In genomic region chr1:248905949-248906740, GRCh38 we compare ENCODE assay signal across 8 cellular contexts. TPM values are rescaled to one million over a fixed set of nuclear protein-coding genes. Genes with fewer than 3 reads are reported as not detected.
A peak's percentile ranks its signal among the peaks of the same experiment; 100 is the strongest.
DNase-seq lines count a peak whose midpoint lies in the region; ATAC-seq and TF ChIP-seq lines count a peak whose summit lies in the region.

Gene PGBD2 (plus strand): TSS chr1:248906235. CDS start chr1:248913863, 7,628 bp downstream.

- H3K4me1 Mint-ChIP-seq in endothelial cell (ENCODE audit: unreplicated experiment), result peaks cover 17% of the 10 kb centered on the region

- ATAC-seq in GM21360 (IDR thresholded peaks at IDR 0.05; ENCODE audit: unreplicated experiment), result peak; percentile 93

- TF ChIP-seq CTCF in endothelial cell (IDR thresholded peaks at IDR 0.05; ENCODE audit: unreplicated experiment), result peak; percentile 78

- H3K4me3 Mint-ChIP-seq in endothelial cell (ENCODE audit: unreplicated experiment), result peak within 1 kb of the TSS; percentile 96

- H3K27ac Mint-ChIP-seq in endothelial cell (ENCODE audit: unreplicated experiment), result peak within 1 kb of the TSS; percentile 99

- DNase-seq in Caki2 (ENCODE audit: low read depth) (peak; percentile 91), HT-29 (ENCODE audit: low spot score) (peak; percentile 93), NOMO-1 (lab: John Stamatoyannopoulos, UW; ENCODE audit: unreplicated experiment in 2 of 2) (peak; percentile 92 to 97), endothelial cell (ENCODE audit: low spot score) (peak; percentile 99), middle frontal gyrus (ENCODE audit: extremely low spot score, low spot score) (peak; percentile 79)
- peak; percentile 91 for DNase-seq in activated CD8-positive, alpha-beta memory T cell treated with anti-CD3 and anti-CD28 coated beads, Interleukin-2, amount 50 U/mL, for 1 hour (ENCODE audit: extremely low read depth)
- DNase-seq in stimulated activated CD8-positive, alpha-beta memory T cell treated with anti-CD3 and anti-CD28 coated beads, Interleukin-2, amount 100 ng/mL, for 1 hour (ENCODE audit: low read depth in 2 of 2), result peak; percentile 91 to 94

- H3K9me3 Mint-ChIP-seq in endothelial cell (ENCODE audit: unreplicated experiment), result no peaks in the 10 kb centered on the region

- H3K27me3 Mint-ChIP-seq in endothelial cell (ENCODE audit: unreplicated experiment), result peaks cover 7% of the 10 kb centered on the region

- peaks cover 17% of the 10 kb centered on the region for H3K36me3 Mint-ChIP-seq in endothelial cell (ENCODE audit: low read depth, unreplicated experiment)

- in situ Hi-C loops in Caki2 (cut with HindIII; ENCODE audit: low pct_unique_long_range_greater_than_20kb, low sequenced_read_pairs), result no loop called here

RNA-seq across cellular contexts. Expression of gene PGBD2, which starts in this region (rescaled TPM):
- total RNA-seq in Caki2 (2014; rRNA removed; shearing (Covaris generic); ENCODE audit: low replicate concordance), result 5.8 and 10.4 TPM in 2 replicates
- 8.1 and 10.2 TPM in 2 replicates for total RNA-seq in HT-29 (2014; rRNA removed; shearing (Covaris generic))
- 7.9 TPM for total RNA-seq in endothelial cell (ENCODE audit: unreplicated experiment)

Comparison
In these comparisons a context has a peak if more than half of its experiments do, and no peak if none do; other contexts are left out.
1. Peak in every context shown above with its lines: DNase-seq and ATAC-seq.